Comparison of ENCODE assay signal across 8 cellular contexts in the genomic region with DNA sequence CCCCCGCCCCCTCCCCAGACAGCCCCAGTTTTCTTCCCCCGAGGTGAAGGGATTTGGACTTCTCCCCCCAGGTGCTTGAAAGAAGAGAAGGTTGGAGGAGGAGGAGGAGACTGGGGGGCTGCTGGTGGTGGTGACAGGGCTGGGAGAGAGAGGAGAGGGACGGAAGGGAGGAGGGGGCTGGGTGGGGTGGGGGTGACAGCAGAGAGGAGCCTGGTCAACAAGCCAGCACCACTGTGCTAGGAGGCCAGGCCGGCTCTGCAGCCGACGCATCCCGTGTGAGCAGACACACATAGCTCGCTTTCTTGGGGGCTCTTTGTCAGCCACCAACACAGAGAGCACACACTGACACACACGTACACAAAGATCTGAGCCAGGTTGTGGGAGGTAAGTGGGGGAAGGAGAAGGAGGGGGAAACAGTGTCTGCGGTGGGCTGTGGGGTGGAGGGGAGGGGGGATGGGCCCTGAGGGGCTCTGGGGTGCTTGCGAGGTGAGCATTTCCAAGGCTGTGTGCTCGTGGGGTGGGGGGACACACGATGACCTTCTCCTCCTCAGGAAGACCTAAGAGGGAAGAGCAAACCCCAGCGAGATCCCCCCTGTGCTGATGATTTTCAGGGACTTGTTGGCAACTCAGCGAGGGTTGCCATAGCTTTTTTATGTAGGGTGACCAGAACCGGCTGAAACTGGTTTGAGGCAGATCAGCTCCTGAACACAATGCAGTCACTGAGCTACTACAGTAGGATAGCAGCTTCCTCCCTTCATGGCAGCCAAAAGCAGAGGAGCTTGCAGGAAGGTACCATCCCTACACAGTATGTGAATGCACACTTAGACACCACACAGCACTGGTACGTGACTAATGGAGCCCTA. TPM values are rescaled to one million over a fixed set of nuclear protein-coding genes. Genes with fewer than 3 reads are reported as not detected.
DNase-seq lines count a peak whose midpoint lies in the region; ATAC-seq and TF ChIP-seq lines count a peak whose summit lies in the region.

TSS of gene ZNF532 (plus strand) at position 732 of the 863 bp plus-strand sequence. CDS start 53,411 bp downstream, outside the sequence.

- intact Hi-C loops in mammary epithelial cell (cut with micrococcal nuclease) (loop anchor here (1.0 to 10.0 kb wide), 2 partner anchors 83 to 190 kb away; partner anchors contain the start of gene MALT1), sciatic nerve (cut with DNase I) (loop anchor here (10.0 kb wide), 1 partner anchor 190 kb away; no protein-coding TSS in a partner anchor)

- peak within 1 kb of the TSS; percentile 56 for H3K9ac ChIP-seq in mammary epithelial cell (ENCODE audit: insufficient read depth, low read length)

- no peaks in the 10 kb centered on the region for H3K27me3 ChIP-seq in mammary epithelial cell (ENCODE audit: insufficient read depth, low read length)

- H3K79me2 ChIP-seq in mammary epithelial cell (ENCODE audit: insufficient read depth, low read length): peaks cover 59% of the 10 kb centered on the region

- H3K9me3 ChIP-seq in mammary epithelial cell (replicated peaks; ENCODE audit: insufficient read depth, low read length): no peaks in the 10 kb centered on the region

- in situ Hi-C loops in GM13976 (cut with MboI; ENCODE audit: low sequenced_read_pairs, unreplicated experiment) (no loop called here), mammary epithelial cell (cut with MboI; ENCODE audit: low sequenced_read_pairs in 2 of 2) (loop anchor here in 1 of 2 donors (5.0 kb wide), 1 partner anchor 77 kb away; no protein-coding TSS in a partner anchor)

- H3K4me3 ChIP-seq in mammary epithelial cell (replicated peaks in 1 of 3; ENCODE audit: insufficient read depth in 1 of 3, low read depth in 2 of 3, low read length in 3 of 3): peak within 1 kb of the TSS; percentile 28 to 54 (median 46)

- peak within 1 kb of the TSS; percentile 94 for H3K4me2 ChIP-seq in mammary epithelial cell (ENCODE audit: insufficient read depth, low read depth, low read length)

- TF ChIP-seq CTCF in GM13976 (IDR thresholded peaks at IDR 0.05; ENCODE audit: borderline replicate concordance, control extremely low read depth, extremely low read depth, insufficient read depth, missing control alignments) (no peak), mammary epithelial cell (conservative IDR thresholded peaks at IDR 0.05 in 1 of 2, IDR thresholded peaks at IDR 0.05 in 1 of 2; ENCODE audit: extremely low read depth in 1 of 2, insufficient read depth in 1 of 2, low read depth in 1 of 2, low read length in 2 of 2) (no peak)

- peaks cover 9% of the 10 kb centered on the region for H3K36me3 ChIP-seq in mammary epithelial cell (ENCODE audit: insufficient read depth, low read length)

- DNase-seq in A172 (ENCODE audit: low spot score) (peak; percentile 22), GM13976 (ENCODE audit: low spot score) (peak; percentile 37), NCI-H82 (lab: John Stamatoyannopoulos, UW) (peak; percentile 88), mammary epithelial cell (peak; percentile 70), iPS-NIHi11 (ENCODE audit: low spot score) (peak; percentile 64), sciatic nerve (ENCODE audit: low spot score) (peak; percentile 77)
- DNase-seq in NK-92 treated with Interleukin-12 subunit alpha and Interleukin-12 subunit beta, amount 100 ng/mL, for 24 hours (lab: John Stamatoyannopoulos, UW): no peak

- H2AFZ ChIP-seq in mammary epithelial cell (ENCODE audit: low read depth, low read length): peak within 1 kb of the TSS; percentile 58

- dilution Hi-C loops in mammary epithelial cell (cut with HindIII; ENCODE audit: low sequenced_read_pairs): no loop called here

- ATAC-seq in sciatic nerve (peak; percentile 84), GM19452 (IDR thresholded peaks at IDR 0.05; ENCODE audit: unreplicated experiment) (no peak)

- H3K27ac ChIP-seq in mammary epithelial cell (ENCODE audit: insufficient read depth, low read depth, low read length): peak within 1 kb of the TSS; percentile 58

- H4K20me1 ChIP-seq in mammary epithelial cell (ENCODE audit: insufficient read depth, low read length): no peaks in the 10 kb centered on the region

- WGBS in mammary epithelial cell (ENCODE audit: low coverage, missing lambda C conversion rate): 20% methylated on average over 2 of the region's 17 CpGs

- peaks cover 70% of the 10 kb centered on the region for H3K4me1 ChIP-seq in mammary epithelial cell (ENCODE audit: insufficient read depth, low read length)

- no TSS peak for BruUV-seq in mammary epithelial cell (replicated peaks; lab: Mats Ljungman, UMichigan)

- CTCF ChIA-PET in mammary epithelial cell (lab: Charles Lee; ENCODE audit: low non-redundant PET): no interaction called here

RNA-seq across cellular contexts. Expression of gene ZNF532, which starts in this region (rescaled TPM):
- 12.2 and 13.5 TPM in 2 replicates for total RNA-seq in A172 (2014; rRNA removed; shearing (Covaris generic))
- total RNA-seq in mammary epithelial cell (10 to 100 TPM; 62.2 to 68.7 TPM), sciatic nerve (167 TPM)
- 38.4 TPM for polyA plus RNA-seq in mammary epithelial cell
- polyA minus RNA-seq in mammary epithelial cell: 139 TPM
